ENCODE assay signal across 8 cellular contexts in the genomic region with DNA sequence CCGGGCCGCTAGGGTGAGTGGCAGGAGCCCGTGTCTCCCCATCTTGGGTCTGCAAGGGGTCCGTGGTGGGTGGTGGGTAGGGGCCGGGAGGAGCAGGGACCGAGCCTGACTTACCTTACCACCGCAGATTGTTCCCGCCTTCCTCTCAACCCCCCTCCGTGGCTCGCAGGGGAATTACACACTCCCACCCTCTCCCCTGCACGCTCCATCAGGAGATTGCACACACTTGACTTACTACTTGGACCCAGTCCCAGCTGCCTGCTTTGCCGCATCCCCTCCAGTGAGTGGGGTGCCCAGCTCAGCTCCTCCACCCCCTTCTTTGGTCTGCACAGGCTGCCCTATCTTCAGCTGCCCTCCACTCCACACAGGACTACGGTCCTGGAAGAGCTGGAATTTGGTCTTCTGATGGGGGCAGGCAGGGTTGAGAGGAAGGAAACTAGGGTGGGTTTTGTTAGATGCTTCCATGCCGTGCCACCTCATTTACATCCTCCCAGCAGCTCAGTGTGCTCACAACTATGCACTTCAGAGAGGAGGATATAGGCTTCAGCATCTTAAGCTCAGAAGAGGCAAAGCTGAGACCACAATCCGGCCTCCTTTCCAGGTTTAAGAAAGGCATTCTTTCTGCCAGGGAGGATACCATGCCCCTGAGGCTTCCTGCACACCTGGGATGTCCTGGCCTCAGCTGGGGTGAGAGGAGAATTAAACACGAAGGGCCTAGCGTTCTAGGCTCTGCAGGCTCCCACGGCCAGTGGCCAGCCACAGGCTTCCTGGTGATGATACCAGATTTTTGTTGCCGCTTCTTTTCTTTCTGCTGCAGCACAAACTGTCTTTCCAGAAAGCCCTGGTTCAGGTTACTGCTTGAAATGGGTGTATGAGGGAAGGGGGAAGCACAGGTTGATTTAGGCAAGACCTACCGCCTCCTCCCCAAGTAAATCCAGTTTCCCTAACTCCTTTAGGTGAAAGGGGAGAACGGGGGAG. TPM values are rescaled to one million over a fixed set of nuclear protein-coding genes. Genes with fewer than 3 reads are reported as not detected.
DNase-seq lines count a peak whose midpoint lies in the region; FAIRE-seq and TF ChIP-seq lines count a peak whose summit lies in the region.

No MANE protein-coding gene starts in this region.

- H2BK120ac ChIP-seq in H1 (replicated peaks; ENCODE audit: low read depth, low read length), result no peak overlapping the region

- H3K23ac ChIP-seq in H1 (ENCODE audit: insufficient read length), result no peak overlapping the region

- CTCF ChIA-PET in H1 (lab: Charles Lee; ENCODE audit: partially characterized antibody), result interaction anchor here (0.7 to 19.1 kb wide), 17 partner anchors 9 to 814 kb away, joined by 3 to 1001 read pairs (median 4); partner anchors contain the start of gene RBM15

- peaks cover 20% of the 10 kb centered on the region; the same call in 1 of the 2 replicates for H3K23me2 ChIP-seq in H1 (ENCODE audit: low read depth, low read length)

- H3K4me1 ChIP-seq in H1 (replicated peaks in 1 of 4; ENCODE audit: control insufficient read depth in 3 of 4, insufficient read depth in 4 of 4, low read length in 3 of 4), result peaks cover 7 to 23% (median 20%) of the 10 kb centered on the region in 4 experiments
- peaks cover 19% of the 10 kb centered on the region for H3K4me1 ChIP-seq in parathyroid adenoma
- peaks cover 8% of the 10 kb centered on the region; the same call in 1 of the 2 replicates for H3K4me1 ChIP-seq in MM.1S (ENCODE audit: low read length)

- H2AK5ac ChIP-seq in H1 (ENCODE audit: low read depth, low read length), result no peak overlapping the region; the same call in 1 of the 2 replicates

- TF ChIP-seq CTCF in H1 (IDR thresholded peaks at IDR 0.05; ENCODE audit: control extremely low read depth in 1 of 3, insufficient read depth in 1 of 3, low read depth in 1 of 3, low read length in 3 of 3) (no peak), parathyroid adenoma (IDR thresholded peaks at IDR 0.05) (no peak), MM.1S (IDR thresholded peaks at IDR 0.05; ENCODE audit: low read length) (no peak), lower leg skin (IDR thresholded peaks at IDR 0.05) (no peak)

- no peaks in the 10 kb centered on the region for H3K79me2 ChIP-seq in H1 (ENCODE audit: control insufficient read depth in 1 of 2, insufficient read depth in 2 of 2, low read length in 2 of 2)
- H3K79me2 ChIP-seq in parathyroid adenoma, result peaks cover 3% of the 10 kb centered on the region
- H3K79me2 ChIP-seq in MM.1S (ENCODE audit: low read length), result no peaks in the 10 kb centered on the region

- no peak overlapping the region; a peak in 1 of 7 replicates for H3K9ac ChIP-seq in H1 (replicated peaks in 1 of 4; ENCODE audit: extremely low read depth in 1 of 4, low read depth in 3 of 4, low read length in 3 of 4)
- no peak overlapping the region for H3K9ac ChIP-seq in parathyroid adenoma
- no peak overlapping the region for H3K9ac ChIP-seq in MM.1S (ENCODE audit: low read length)

- no peak overlapping the region for H4K5ac ChIP-seq in H1 (ENCODE audit: insufficient read length, low read depth, low read length)

- peak overlapping the region; percentile 40; the same call in 1 of the 2 replicates for H2BK12ac ChIP-seq in H1 (ENCODE audit: low read depth, low read length)

- no peak overlapping the region for H3K4ac ChIP-seq in H1 (replicated peaks; ENCODE audit: insufficient read length, low read depth, low read length)

- H2AFZ ChIP-seq in H1 (ENCODE audit: low read length) (no peak overlapping the region), parathyroid adenoma (peak overlapping the region; percentile 17), MM.1S (ENCODE audit: low read length) (no peak overlapping the region)

- peak overlapping the region; percentile 41 to 78 (median 56); a peak in 7 of 8 replicates for H3K4me3 ChIP-seq in H1 (ENCODE audit: extremely low read depth in 1 of 4, insufficient read depth in 2 of 4, low read depth in 3 of 4, low read length in 4 of 4)
- peak overlapping the region; percentile 56 for H3K4me3 ChIP-seq in parathyroid adenoma (ENCODE audit: low read depth, low read length)
- no peak overlapping the region for H3K4me3 ChIP-seq in MM.1S (ENCODE audit: low read length)
- no peak overlapping the region for H3K4me3 ChIP-seq in lower leg skin (ENCODE audit: low read depth, poor library complexity, severe bottlenecking)

- POLR2A ChIA-PET in H1 (lab: Charles Lee; ENCODE audit: partially characterized antibody), result interaction anchor here (0.6 to 2.9 kb wide), 4 partner anchors 12 to 128 kb away, joined by 3 to 13 read pairs (median 5); partner anchors contain the start of gene RBM15

- no peaks in the 10 kb centered on the region for H3K9me2 ChIP-seq in MM.1S (replicated peaks; ENCODE audit: insufficient read depth, low read length)

- no peak for TF ChIP-seq POLR2A in GM12891 (IDR thresholded peaks at IDR 0.05; ENCODE audit: low read depth, low read length)
- no peak for TF ChIP-seq POLR2A in H1 (IDR thresholded peaks at IDR 0.05; ENCODE audit: control extremely low read depth in 1 of 2, low read depth in 2 of 2, low read length in 2 of 2)
- no peak for TF ChIP-seq POLR2A in lower leg skin (IDR thresholded peaks at IDR 0.05)

- H2BK15ac ChIP-seq in H1 (ENCODE audit: low read length), result peak overlapping the region; percentile 81; the same call in 1 of the 2 replicates

- no peak for TF ChIP-seq RAD21 in H1 (IDR thresholded peaks at IDR 0.05 in 1 of 2, conservative IDR thresholded peaks at IDR 0.05 in 1 of 2; ENCODE audit: low read depth in 2 of 2, low read length in 2 of 2)

- peak overlapping the region; percentile 73; the same call in 1 of the 2 replicates for H3K18ac ChIP-seq in H1 (ENCODE audit: extremely low read depth, low read length)

- peak; percentile 33 for FAIRE-seq in GM12891 (lab: Jason Lieb, UNC)
- no peak for FAIRE-seq in H1 (lab: Jason Lieb, UNC)

- H3K14ac ChIP-seq in H1 (ENCODE audit: insufficient read length), result no peak overlapping the region

- H3K9me3 ChIP-seq in H1 (ENCODE audit: insufficient read depth in 2 of 2, low read depth in 1 of 2, low read length in 1 of 2) (no peaks in the 10 kb centered on the region), parathyroid adenoma (ENCODE audit: control insufficient read depth, low read length) (no peaks in the 10 kb centered on the region), MM.1S (replicated peaks; ENCODE audit: insufficient read depth, low read length) (no peaks in the 10 kb centered on the region)

- peak overlapping the region; percentile 25 for H4K91ac ChIP-seq in H1 (replicated peaks; ENCODE audit: insufficient read length, low read length)

- DNase-seq in GM12891 (ENCODE audit: insufficient read length, low spot score), result no peak
- DNase-seq in NCI-H526 treated with DMSO at 0.1 percent for 48 hours (lab: John Stamatoyannopoulos, UW), result peak; percentile 25
- peak in 1 of 2 experiments; percentile 57 for DNase-seq in H1 (ENCODE audit: low read depth in 1 of 2, low spot score in 2 of 2)
- no peak for DNase-seq in DMS153 (lab: John Stamatoyannopoulos, UW)
- no peak for DNase-seq in AG20443 (ENCODE audit: low spot score)
- DNase-seq in MM.1S, result no peak
- DNase-seq in lower leg skin (ENCODE audit: low spot score in 2 of 2), result no peak

- no peak overlapping the region for H4K8ac ChIP-seq in H1 (ENCODE audit: extremely low read depth, insufficient read depth, low read length)

- H3K4me2 ChIP-seq in H1 (ENCODE audit: insufficient read depth in 1 of 2, low read depth in 2 of 2, low read length in 2 of 2) (peak overlapping the region; percentile 72 to 98), parathyroid adenoma (ENCODE audit: low read length) (peak overlapping the region; percentile 48), MM.1S (ENCODE audit: low read depth, low read length) (no peak overlapping the region)

- no peak overlapping the region; the same call in 1 of the 2 replicates for H2BK5ac ChIP-seq in H1 (ENCODE audit: low read depth, low read length)

- WGBS in H1 (ENCODE audit: extremely low coverage in 1 of 2, insufficient coverage in 1 of 2, insufficient read length in 1 of 2, insufficient replicate concordance in 2 of 2, low coverage in 1 of 2, low lambda C conversion rate in 2 of 2, missing lambda C conversion rate in 1 of 2), 2 experiments, result 33% methylated on average over 16 of the region's 21 CpGs; no CpG with 5 or more reads in 1 of the 2 experiments
- WGBS in lower leg skin, 2 donors, result 62 to 64% methylated on average over 19 to 21 of the region's 21 CpGs

- H3K79me1 ChIP-seq in H1 (ENCODE audit: low read depth, low read length), result no peaks in the 10 kb centered on the region

- H3K27ac ChIP-seq in H1 (ENCODE audit: low read depth, low read length), result no peak overlapping the region
- peak overlapping the region; percentile 96 for H3K27ac ChIP-seq in parathyroid adenoma
- no peak overlapping the region for H3K27ac ChIP-seq in MM.1S (ENCODE audit: low read length)

- peaks cover 0 to 10% of the 10 kb centered on the region in 2 experiments for H4K20me1 ChIP-seq in H1 (replicated peaks in 1 of 2; ENCODE audit: control insufficient read depth in 1 of 2, insufficient read depth in 2 of 2, low read length in 2 of 2)
- H4K20me1 ChIP-seq in MM.1S (ENCODE audit: insufficient read depth, low read length), result no peaks in the 10 kb centered on the region

- no peak overlapping the region for H2BK20ac ChIP-seq in H1 (ENCODE audit: low read length)

- TF ChIP-seq EP300 in H1 (IDR thresholded peaks at IDR 0.05; ENCODE audit: borderline replicate concordance in 1 of 2, low read depth in 2 of 2, low read length in 2 of 2), result no peak

- H3K56ac ChIP-seq in H1 (replicated peaks; ENCODE audit: insufficient read length, low read depth, low read length), result no peak overlapping the region

- peaks cover 10% of the 10 kb centered on the region for H3F3A ChIP-seq in MM.1S (ENCODE audit: insufficient read depth, low read length)

- H3K27me3 ChIP-seq in H1 (replicated peaks in 1 of 4; ENCODE audit: control insufficient read depth in 3 of 4, extremely low read depth in 1 of 4, insufficient read depth in 3 of 4, low read length in 3 of 4) (peaks cover 5 to 22% (median 21%) of the 10 kb centered on the region in 4 experiments), parathyroid adenoma (ENCODE audit: control insufficient read depth, insufficient read depth, low read length) (no peaks in the 10 kb centered on the region), MM.1S (replicated peaks; ENCODE audit: insufficient read depth, low read length) (no peaks in the 10 kb centered on the region)

- intact Hi-C loops in lower leg skin (cut with DNase I; ENCODE audit: low total_unique reads), result no loop called here

- H3K36me3 ChIP-seq in H1 (ENCODE audit: control insufficient read depth in 2 of 4, insufficient read depth in 4 of 4, low read length in 3 of 4), result no peaks in the 10 kb centered on the region
- H3K36me3 ChIP-seq in parathyroid adenoma (ENCODE audit: control insufficient read depth, insufficient read depth, low read length), result no peaks in the 10 kb centered on the region
- H3K36me3 ChIP-seq in MM.1S (replicated peaks; ENCODE audit: insufficient read depth, low read length), result no peaks in the 10 kb centered on the region

RNA-seq across cellular contexts. Expression of gene KCNC4, which starts 2.3 kb away (rescaled TPM):
- polyA plus RNA-seq in GM12891 (2012; ENCODE audit: low read depth, missing spikeins), result 0.18 TPM
- total RNA-seq in H1 (2021; fragmentation: NEBNext Ultra II Directional; extraction: Animal tissue kit (Norgen Biotek cat#: 25700)), result 11.2 TPM in 2 replicates
- polyA plus RNA-seq in H1 (2011; rRNA removed), result 8.1 and 10.6 TPM in 2 replicates
- 6.5 TPM for polyA plus RNA-seq in H1 (2011; cell fraction: cytosol; rRNA removed)
- 24.1 TPM for polyA plus RNA-seq in H1 (2011; cell fraction: nucleus; rRNA removed)
- polyA plus RNA-seq in H1 (2012, experiment 1 of 2), result 7.0 to 8.7 TPM (median 7.2 TPM) in 4 replicates
- 5.3 TPM for polyA plus RNA-seq in H1 (2012, experiment 2 of 2)
- 5.0 TPM for polyA plus RNA-seq in H1 (2013, experiment 1 of 2)
- 4.6 TPM for polyA plus RNA-seq in H1 (2013, experiment 2 of 2)
- 7.6 and 9.3 TPM in 2 replicates for polyA minus RNA-seq in H1 (2011; rRNA and poly(A)+ RNA removed)
- polyA minus RNA-seq in H1 (2011; cell fraction: cytosol; rRNA and poly(A)+ RNA removed), result 5.2 TPM
- polyA minus RNA-seq in H1 (2011; cell fraction: nucleus; rRNA and poly(A)+ RNA removed), result 13.3 TPM
- 1 to 10 TPM; 4.8 to 9.4 (median 7.7) TPM for total RNA-seq in lower leg skin

Comparison
In these comparisons a context has a peak if more than half of its experiments do, and no peak if none do; other contexts are left out.
1. H3K4me3 ChIP-seq: peak in H1 (4 of 4) and parathyroid adenoma (single experiment); none in MM.1S (single experiment) and lower leg skin (single experiment).